Comparison of ENCODE assay signal across 12 cellular contexts in genomic region chr11:40241524-40242037, GRCh38.
DNase-seq lines count a peak whose midpoint lies in the region; ATAC-seq and TF ChIP-seq lines count a peak whose summit lies in the region.
"Had no signal": no experiment of that assay in that cellular context is flagged by ENCODE, and none has a peak within 500 bp of the region (broad histone marks: within the 10 kb centered on the region; RNA-seq: fewer than 3 reads in every experiment).

No MANE protein-coding gene starts in this region.

- H3K4me1 ChIP-seq in GM23248 (ENCODE audit: insufficient read depth), result no peaks in the 10 kb centered on the region

- no peak overlapping the region for H2AFZ ChIP-seq in GM23248

- TF ChIP-seq CTCF in GM10248 (IDR thresholded peaks at IDR 0.05; ENCODE audit: control extremely low read depth, extremely low read depth, low read depth, missing control alignments), result no peak
- no peak for TF ChIP-seq CTCF in fibroblast of mammary gland (conservative IDR thresholded peaks at IDR 0.05; ENCODE audit: control insufficient read depth, insufficient read depth, low read depth, low read length)

- H3K4me2 ChIP-seq in GM23248 (ENCODE audit: unreplicated experiment), result no peak overlapping the region

- H3K9ac ChIP-seq in GM23248, result no peak overlapping the region

- H3F3A ChIP-seq in GM23248 (ENCODE audit: insufficient read depth), result no peaks in the 10 kb centered on the region

- in situ Hi-C loops in GM23248 (cut with MboI), result no loop called here

- peak; percentile 31 for DNase-seq in GM10248 (ENCODE audit: extremely low spot score)
- peak; percentile 2 for DNase-seq in fibroblast of mammary gland (ENCODE audit: low read depth)
- no peak for DNase-seq in NCI-H187 treated with DMSO at 0.1 percent for 48 hours (lab: John Stamatoyannopoulos, UW)
- no peak for DNase-seq in effector CD8-positive, alpha-beta T cell (lab: John Stamatoyannopoulos, UW)
- DNase-seq in GM23248, result no peak
- DNase-seq in activated effector memory CD4-positive, alpha-beta T cell treated with anti-CD3 and anti-CD28 coated beads, Interleukin-2, amount 50 U/mL, for 16 hours, result no peak
- DNase-seq: activated CD4-positive, alpha-beta T cell treated with anti-CD3 and anti-CD28 coated beads, Interleukin-2, amount 50 U/mL, for 1 hour; AML-193; cerebellar nuclear complex; GOT3 had no signal

- H4K20me1 ChIP-seq in GM23248 (ENCODE audit: insufficient read depth), result no peaks in the 10 kb centered on the region

- peak; percentile 100 for ATAC-seq in GM19455 (IDR thresholded peaks at IDR 0.05; ENCODE audit: unreplicated experiment)
- peak; percentile 96 for ATAC-seq in HG03064 (IDR thresholded peaks at IDR 0.05; ENCODE audit: low read depth, unreplicated experiment)

- H3K27me3 ChIP-seq in GM23248 (replicated peaks; ENCODE audit: insufficient read depth), result no peaks in the 10 kb centered on the region

- no peaks in the 10 kb centered on the region for H3K36me3 ChIP-seq in GM23248 (ENCODE audit: low read depth)

- H3K4me3 ChIP-seq in fibroblast of mammary gland (ENCODE audit: control insufficient read depth, low read depth, low read length), result no peak overlapping the region
- no peak overlapping the region for H3K4me3 ChIP-seq in GM23248

- no peak overlapping the region for H3K27ac ChIP-seq in GM23248

- no peaks in the 10 kb centered on the region for H3K9me3 ChIP-seq in GM23248 (ENCODE audit: low read depth)

- H3K9me2 ChIP-seq in GM23248 (ENCODE audit: insufficient read depth), result no peaks in the 10 kb centered on the region

- POLR2A ChIA-PET in GM10248 (lab: Yijun Ruan, JAX), result no interaction called here

- CTCF ChIA-PET in GM10248 (lab: Yijun Ruan, JAX), result no interaction called here

- no peaks in the 10 kb centered on the region for H3K79me2 ChIP-seq in GM23248 (ENCODE audit: insufficient read depth)

Comparison
In these comparisons a context has a peak if more than half of its experiments do, and no peak if none do; other contexts are left out.
1. DNase-seq: peak in GM10248 (single experiment) and fibroblast of mammary gland (single experiment); none in NCI-H187 treated with DMSO at 0.1 percent for 48 hours (single experiment), effector CD8-positive, alpha-beta T cell (single experiment), GM23248 (single experiment) and activated effector memory CD4-positive, alpha-beta T cell treated with anti-CD3 and anti-CD28 coated beads, Interleukin-2, amount 50 U/mL, for 16 hours (single experiment).